Comparison of ENCODE assay signal across 10 cellular contexts in genomic region chr9:5321601-5322000, GRCh38. TPM values are rescaled to one million over a fixed set of nuclear protein-coding genes. Genes with fewer than 3 reads are reported as not detected.
"Had no signal": no experiment of that assay in that cellular context is flagged by ENCODE, and none has a peak within 500 bp of the region (broad histone marks: within the 10 kb centered on the region; RNA-seq: fewer than 3 reads in every experiment).

No MANE protein-coding gene starts in this region.

RNA-seq across cellular contexts. Expression of gene RLN2, which starts 17.1 kb away (rescaled TPM):
- total RNA-seq: esophagus mucosa, fibroblast of lung, gastrocnemius medialis, mucosa of gallbladder, posterior vena cava, subcutaneous adipose tissue, tibial nerve, upper lobe of right lung, vagina had no signal
- polyA plus RNA-seq: fibroblast of lung had no signal

RNA-seq across cellular contexts. Expression of gene RLN1, which starts 18.1 kb away (rescaled TPM):
- total RNA-seq: esophagus mucosa, fibroblast of lung, gastrocnemius medialis, mucosa of gallbladder, posterior vena cava, sigmoid colon, tibial nerve, upper lobe of right lung, vagina had no signal
- polyA plus RNA-seq: fibroblast of lung had no signal
